Comparison of ENCODE assay signal across 1 cellular context in the genomic region with DNA sequence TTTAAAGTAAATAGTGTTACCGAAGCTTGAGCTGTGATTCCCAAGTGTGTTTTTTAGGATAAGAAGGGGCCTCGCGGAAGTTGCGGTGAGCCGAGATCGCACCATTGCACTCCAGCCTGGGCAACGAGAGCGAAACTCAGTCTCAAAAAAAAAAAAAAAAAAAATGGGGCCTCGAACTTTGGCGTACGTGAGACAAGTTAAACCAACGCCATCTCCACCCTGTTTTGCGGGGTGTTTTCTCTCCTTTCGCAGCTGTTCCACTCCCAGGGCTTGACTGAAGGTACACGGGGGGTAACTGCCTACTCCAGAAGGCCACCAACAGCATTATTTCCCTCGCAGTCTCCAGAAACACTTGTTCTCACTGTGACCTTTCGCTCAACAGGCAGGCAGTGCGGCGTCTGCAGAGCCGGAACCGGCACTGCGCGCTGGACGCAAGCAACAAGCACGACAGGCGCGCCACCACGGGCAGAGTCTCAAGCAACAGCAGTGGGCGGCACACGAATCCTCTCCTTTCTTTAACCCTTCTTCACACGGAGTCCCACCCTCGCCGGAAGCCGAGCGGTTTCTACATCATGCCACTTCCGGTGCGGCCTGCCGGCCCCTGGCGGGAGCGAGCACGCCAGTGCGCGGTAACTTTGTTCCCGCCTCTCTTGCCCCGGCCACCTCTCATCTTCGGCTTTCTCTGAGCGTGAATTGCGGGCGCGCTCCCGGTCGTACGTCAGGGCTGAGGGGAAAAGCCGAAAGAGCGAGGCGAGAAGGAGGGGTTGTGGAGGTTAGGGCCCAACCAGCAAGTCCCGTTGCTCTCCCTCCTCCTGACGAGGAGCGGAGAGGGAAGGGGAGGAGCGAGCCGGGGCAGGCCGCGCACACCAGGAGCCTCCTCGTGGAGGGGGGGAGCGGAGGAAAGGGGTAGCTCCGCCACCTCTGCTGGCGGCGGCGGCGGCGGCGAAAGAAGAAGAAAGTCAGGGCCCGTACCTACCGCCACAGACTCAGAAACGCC.
TF ChIP-seq lines count a peak whose summit lies in the region.

No MANE protein-coding gene starts in this region.

TF ChIP-seq in K562, 482 proteins besides CTCF, POLR2A, EP300 and RAD21 (continued from another document and continues in another):
- TF ChIP-seq, protein P1, sequence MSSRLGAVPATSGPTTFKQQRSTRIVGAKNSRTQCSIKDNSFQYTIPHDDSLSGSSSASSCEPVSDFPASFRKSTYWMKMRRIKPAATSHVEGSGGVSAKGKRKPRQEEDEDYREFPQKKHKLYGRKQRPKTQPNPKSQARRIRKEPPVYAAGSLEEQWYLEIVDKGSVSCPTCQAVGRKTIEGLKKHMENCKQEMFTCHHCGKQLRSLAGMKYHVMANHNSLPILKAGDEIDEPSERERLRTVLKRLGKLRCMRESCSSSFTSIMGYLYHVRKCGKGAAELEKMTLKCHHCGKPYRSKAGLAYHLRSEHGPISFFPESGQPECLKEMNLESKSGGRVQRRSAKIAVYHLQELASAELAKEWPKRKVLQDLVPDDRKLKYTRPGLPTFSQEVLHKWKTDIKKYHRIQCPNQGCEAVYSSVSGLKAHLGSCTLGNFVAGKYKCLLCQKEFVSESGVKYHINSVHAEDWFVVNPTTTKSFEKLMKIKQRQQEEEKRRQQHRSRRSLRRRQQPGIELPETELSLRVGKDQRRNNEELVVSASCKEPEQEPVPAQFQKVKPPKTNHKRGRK (tag; IDR thresholded peaks at IDR 0.05): no peak
- TF ChIP-seq, protein P2, sequence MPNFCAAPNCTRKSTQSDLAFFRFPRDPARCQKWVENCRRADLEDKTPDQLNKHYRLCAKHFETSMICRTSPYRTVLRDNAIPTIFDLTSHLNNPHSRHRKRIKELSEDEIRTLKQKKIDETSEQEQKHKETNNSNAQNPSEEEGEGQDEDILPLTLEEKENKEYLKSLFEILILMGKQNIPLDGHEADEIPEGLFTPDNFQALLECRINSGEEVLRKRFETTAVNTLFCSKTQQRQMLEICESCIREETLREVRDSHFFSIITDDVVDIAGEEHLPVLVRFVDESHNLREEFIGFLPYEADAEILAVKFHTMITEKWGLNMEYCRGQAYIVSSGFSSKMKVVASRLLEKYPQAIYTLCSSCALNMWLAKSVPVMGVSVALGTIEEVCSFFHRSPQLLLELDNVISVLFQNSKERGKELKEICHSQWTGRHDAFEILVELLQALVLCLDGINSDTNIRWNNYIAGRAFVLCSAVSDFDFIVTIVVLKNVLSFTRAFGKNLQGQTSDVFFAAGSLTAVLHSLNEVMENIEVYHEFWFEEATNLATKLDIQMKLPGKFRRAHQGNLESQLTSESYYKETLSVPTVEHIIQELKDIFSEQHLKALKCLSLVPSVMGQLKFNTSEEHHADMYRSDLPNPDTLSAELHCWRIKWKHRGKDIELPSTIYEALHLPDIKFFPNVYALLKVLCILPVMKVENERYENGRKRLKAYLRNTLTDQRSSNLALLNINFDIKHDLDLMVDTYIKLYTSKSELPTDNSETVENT (CRISPR knock-in tag; IDR thresholded peaks at IDR 0.05): peak; percentile 84
- TF ChIP-seq ZNF146 (CRISPR knock-in tag; IDR thresholded peaks at IDR 0.05; ENCODE audit: unreplicated experiment) (no peak), GABPB1 (CRISPR knock-in tag; IDR thresholded peaks at IDR 0.05) (peak; percentile 92), POLR3A (IDR thresholded peaks at IDR 0.05; ENCODE audit: borderline replicate concordance, extremely low read depth, insufficient read depth, insufficient read length) (no peak), MBD2 (IDR thresholded peaks at IDR 0.05; ENCODE audit: borderline replicate concordance, low read depth) (peak; percentile 24; the same call in 1 of the 2 replicates), CEBPB (tag; IDR thresholded peaks at IDR 0.05) (peak; percentile 61), ETV5 (CRISPR knock-in tag; IDR thresholded peaks at IDR 0.05; ENCODE audit: low read depth) (peak; percentile 97), TCFL5 (CRISPR knock-in tag; conservative IDR thresholded peaks at IDR 0.05) (no peak), CHD1 (IDR thresholded peaks at IDR 0.05; ENCODE audit: low read length) (peak; percentile 92), ZBTB8A (IDR thresholded peaks at IDR 0.05; ENCODE audit: partially characterized antibody) (no peak), ZNF780A (CRISPR knock-in tag; IDR thresholded peaks at IDR 0.05) (no peak), SMARCE1 (IDR thresholded peaks at IDR 0.05) (peak; percentile 28; the same call in 1 of the 2 replicates), RFX5 (IDR thresholded peaks at IDR 0.05; ENCODE audit: low read depth, low read length) (no peak), BRD4 (IDR thresholded peaks at IDR 0.05) (no peak), ZNF77 (CRISPR knock-in tag; IDR thresholded peaks at IDR 0.05) (no peak), NFE2 (IDR thresholded peaks at IDR 0.05; ENCODE audit: low read depth) (no peak), ZNF134 (CRISPR knock-in tag; conservative IDR thresholded peaks at IDR 0.05) (0 out of 2 replicates have a peak, but pooled peaks have one; percentile 20), NELFE (IDR thresholded peaks at IDR 0.05; ENCODE audit: insufficient read depth, insufficient read length) (no peak), ZKSCAN3 (CRISPR knock-in tag; IDR thresholded peaks at IDR 0.05) (no peak), CHD4 (IDR thresholded peaks at IDR 0.05; ENCODE audit: insufficient read depth, insufficient replicate concordance, low read depth, low read length, poor library complexity, severe bottlenecking) (no peak), TEAD1 (CRISPR knock-in tag; IDR thresholded peaks at IDR 0.05) (no peak), PYGO2 (tag; IDR thresholded peaks at IDR 0.05) (no peak), GATA2 (CRISPR knock-in tag; IDR thresholded peaks at IDR 0.05) (no peak), HMGN3 (IDR thresholded peaks at IDR 0.05; ENCODE audit: borderline replicate concordance, extremely low read depth, insufficient read length, low read depth, low read length) (peak; percentile 39), PML (IDR thresholded peaks at IDR 0.05; ENCODE audit: low read length) (peak; percentile 64), SP2 (IDR thresholded peaks at IDR 0.05; ENCODE audit: extremely low read depth, low read depth, low read length, poor library complexity, severe bottlenecking) (no peak), CSDE1 (IDR thresholded peaks at IDR 0.05) (no peak), HDAC8 (tag; IDR thresholded peaks at IDR 0.05) (no peak), ESRRB (CRISPR knock-in tag; IDR thresholded peaks at IDR 0.05; ENCODE audit: borderline replicate concordance) (no peak), ZFX (CRISPR knock-in tag; IDR thresholded peaks at IDR 0.05) (peak; percentile 84), SRSF9 (IDR thresholded peaks at IDR 0.05; ENCODE audit: borderline replicate concordance, low read depth, low read length) (no peak), ZNF324 (CRISPR knock-in tag; IDR thresholded peaks at IDR 0.05) (no peak), POLR2G (IDR thresholded peaks at IDR 0.05; ENCODE audit: low read depth, low read length) (peak; percentile 89), HDGF (IDR thresholded peaks at IDR 0.05) (no peak), FUS (optimal IDR thresholded peaks at IDR 0.05; ENCODE audit: low read depth, low read length) (no peak), DDX20 (tag; IDR thresholded peaks at IDR 0.05; ENCODE audit: low read depth) (no peak), KDM5B (IDR thresholded peaks at IDR 0.05; ENCODE audit: insufficient replicate concordance, low read depth, low read length) (peak; percentile 97), SMAD1 (IDR thresholded peaks at IDR 0.05; ENCODE audit: low read depth, low read length, partially characterized antibody) (no peak)
- TF ChIP-seq, protein P3, sequence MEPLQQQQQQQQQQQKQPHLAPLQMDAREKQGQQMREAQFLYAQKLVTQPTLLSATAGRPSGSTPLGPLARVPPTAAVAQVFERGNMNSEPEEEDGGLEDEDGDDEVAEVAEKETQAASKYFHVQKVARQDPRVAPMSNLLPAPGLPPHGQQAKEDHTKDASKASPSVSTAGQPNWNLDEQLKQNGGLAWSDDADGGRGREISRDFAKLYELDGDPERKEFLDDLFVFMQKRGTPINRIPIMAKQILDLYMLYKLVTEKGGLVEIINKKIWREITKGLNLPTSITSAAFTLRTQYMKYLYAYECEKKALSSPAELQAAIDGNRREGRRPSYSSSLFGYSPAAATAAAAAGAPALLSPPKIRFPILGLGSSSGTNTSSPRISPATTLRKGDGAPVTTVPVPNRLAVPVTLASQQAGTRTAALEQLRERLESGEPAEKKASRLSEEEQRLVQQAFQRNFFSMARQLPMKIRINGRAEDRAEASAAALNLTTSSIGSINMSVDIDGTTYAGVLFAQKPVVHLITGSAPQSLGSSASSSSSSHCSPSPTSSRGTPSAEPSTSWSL (CRISPR knock-in tag; IDR thresholded peaks at IDR 0.05; ENCODE audit: borderline replicate concordance): no peak
- TF ChIP-seq, protein P4, sequence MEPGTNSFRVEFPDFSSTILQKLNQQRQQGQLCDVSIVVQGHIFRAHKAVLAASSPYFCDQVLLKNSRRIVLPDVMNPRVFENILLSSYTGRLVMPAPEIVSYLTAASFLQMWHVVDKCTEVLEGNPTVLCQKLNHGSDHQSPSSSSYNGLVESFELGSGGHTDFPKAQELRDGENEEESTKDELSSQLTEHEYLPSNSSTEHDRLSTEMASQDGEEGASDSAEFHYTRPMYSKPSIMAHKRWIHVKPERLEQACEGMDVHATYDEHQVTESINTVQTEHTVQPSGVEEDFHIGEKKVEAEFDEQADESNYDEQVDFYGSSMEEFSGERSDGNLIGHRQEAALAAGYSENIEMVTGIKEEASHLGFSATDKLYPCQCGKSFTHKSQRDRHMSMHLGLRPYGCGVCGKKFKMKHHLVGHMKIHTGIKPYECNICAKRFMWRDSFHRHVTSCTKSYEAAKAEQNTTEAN (CRISPR knock-in tag; IDR thresholded peaks at IDR 0.05): 0 out of 2 replicates have a peak, but pooled peaks have one; percentile 51
- TF ChIP-seq, protein P5, sequence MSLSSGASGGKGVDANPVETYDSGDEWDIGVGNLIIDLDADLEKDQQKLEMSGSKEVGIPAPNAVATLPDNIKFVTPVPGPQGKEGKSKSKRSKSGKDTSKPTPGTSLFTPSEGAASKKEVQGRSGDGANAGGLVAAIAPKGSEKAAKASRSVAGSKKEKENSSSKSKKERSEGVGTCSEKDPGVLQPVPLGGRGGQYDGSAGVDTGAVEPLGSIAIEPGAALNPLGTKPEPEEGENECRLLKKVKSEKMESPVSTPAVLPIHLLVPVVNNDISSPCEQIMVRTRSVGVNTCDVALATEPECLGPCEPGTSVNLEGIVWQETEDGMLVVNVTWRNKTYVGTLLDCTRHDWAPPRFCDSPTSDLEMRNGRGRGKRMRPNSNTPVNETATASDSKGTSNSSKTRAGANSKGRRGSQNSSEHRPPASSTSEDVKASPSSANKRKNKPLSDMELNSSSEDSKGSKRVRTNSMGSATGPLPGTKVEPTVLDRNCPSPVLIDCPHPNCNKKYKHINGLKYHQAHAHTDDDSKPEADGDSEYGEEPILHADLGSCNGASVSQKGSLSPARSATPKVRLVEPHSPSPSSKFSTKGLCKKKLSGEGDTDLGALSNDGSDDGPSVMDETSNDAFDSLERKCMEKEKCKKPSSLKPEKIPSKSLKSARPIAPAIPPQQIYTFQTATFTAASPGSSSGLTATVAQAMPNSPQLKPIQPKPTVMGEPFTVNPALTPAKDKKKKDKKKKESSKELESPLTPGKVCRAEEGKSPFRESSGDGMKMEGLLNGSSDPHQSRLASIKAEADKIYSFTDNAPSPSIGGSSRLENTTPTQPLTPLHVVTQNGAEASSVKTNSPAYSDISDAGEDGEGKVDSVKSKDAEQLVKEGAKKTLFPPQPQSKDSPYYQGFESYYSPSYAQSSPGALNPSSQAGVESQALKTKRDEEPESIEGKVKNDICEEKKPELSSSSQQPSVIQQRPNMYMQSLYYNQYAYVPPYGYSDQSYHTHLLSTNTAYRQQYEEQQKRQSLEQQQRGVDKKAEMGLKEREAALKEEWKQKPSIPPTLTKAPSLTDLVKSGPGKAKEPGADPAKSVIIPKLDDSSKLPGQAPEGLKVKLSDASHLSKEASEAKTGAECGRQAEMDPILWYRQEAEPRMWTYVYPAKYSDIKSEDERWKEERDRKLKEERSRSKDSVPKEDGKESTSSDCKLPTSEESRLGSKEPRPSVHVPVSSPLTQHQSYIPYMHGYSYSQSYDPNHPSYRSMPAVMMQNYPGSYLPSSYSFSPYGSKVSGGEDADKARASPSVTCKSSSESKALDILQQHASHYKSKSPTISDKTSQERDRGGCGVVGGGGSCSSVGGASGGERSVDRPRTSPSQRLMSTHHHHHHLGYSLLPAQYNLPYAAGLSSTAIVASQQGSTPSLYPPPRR (CRISPR knock-in tag; IDR thresholded peaks at IDR 0.05; ENCODE audit: borderline replicate concordance): no peak
- TF ChIP-seq, protein P6, sequence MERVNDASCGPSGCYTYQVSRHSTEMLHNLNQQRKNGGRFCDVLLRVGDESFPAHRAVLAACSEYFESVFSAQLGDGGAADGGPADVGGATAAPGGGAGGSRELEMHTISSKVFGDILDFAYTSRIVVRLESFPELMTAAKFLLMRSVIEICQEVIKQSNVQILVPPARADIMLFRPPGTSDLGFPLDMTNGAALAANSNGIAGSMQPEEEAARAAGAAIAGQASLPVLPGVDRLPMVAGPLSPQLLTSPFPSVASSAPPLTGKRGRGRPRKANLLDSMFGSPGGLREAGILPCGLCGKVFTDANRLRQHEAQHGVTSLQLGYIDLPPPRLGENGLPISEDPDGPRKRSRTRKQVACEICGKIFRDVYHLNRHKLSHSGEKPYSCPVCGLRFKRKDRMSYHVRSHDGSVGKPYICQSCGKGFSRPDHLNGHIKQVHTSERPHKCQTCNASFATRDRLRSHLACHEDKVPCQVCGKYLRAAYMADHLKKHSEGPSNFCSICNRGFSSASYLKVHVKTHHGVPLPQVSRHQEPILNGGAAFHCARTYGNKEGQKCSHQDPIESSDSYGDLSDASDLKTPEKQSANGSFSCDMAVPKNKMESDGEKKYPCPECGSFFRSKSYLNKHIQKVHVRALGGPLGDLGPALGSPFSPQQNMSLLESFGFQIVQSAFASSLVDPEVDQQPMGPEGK (CRISPR knock-in tag; IDR thresholded peaks at IDR 0.05; ENCODE audit: borderline replicate concordance): no peak
- TF ChIP-seq, protein P7, sequence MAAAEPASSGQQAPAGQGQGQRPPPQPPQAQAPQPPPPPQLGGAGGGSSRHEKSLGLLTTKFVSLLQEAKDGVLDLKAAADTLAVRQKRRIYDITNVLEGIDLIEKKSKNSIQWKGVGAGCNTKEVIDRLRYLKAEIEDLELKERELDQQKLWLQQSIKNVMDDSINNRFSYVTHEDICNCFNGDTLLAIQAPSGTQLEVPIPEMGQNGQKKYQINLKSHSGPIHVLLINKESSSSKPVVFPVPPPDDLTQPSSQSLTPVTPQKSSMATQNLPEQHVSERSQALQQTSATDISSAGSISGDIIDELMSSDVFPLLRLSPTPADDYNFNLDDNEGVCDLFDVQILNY (CRISPR knock-in tag; IDR thresholded peaks at IDR 0.05): peak; percentile 62; the same call in 1 of the 2 replicates
- TF ChIP-seq, protein P8, sequence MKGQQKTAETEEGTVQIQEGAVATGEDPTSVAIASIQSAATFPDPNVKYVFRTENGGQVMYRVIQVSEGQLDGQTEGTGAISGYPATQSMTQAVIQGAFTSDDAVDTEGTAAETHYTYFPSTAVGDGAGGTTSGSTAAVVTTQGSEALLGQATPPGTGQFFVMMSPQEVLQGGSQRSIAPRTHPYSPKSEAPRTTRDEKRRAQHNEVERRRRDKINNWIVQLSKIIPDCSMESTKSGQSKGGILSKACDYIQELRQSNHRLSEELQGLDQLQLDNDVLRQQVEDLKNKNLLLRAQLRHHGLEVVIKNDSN (CRISPR knock-in tag; IDR thresholded peaks at IDR 0.05): no peak; the same call in 1 of the 2 replicates
